Comparison of ENCODE assay signal across 2 cellular contexts in genomic region chr12:84627582-84627981, GRCh38.
TF ChIP-seq lines count a peak whose summit lies in the region.

No MANE protein-coding gene starts in this region.

TF ChIP-seq in GM23338, 12 proteins besides CTCF, POLR2A, EP300 and RAD21:
- TF ChIP-seq, protein P1, sequence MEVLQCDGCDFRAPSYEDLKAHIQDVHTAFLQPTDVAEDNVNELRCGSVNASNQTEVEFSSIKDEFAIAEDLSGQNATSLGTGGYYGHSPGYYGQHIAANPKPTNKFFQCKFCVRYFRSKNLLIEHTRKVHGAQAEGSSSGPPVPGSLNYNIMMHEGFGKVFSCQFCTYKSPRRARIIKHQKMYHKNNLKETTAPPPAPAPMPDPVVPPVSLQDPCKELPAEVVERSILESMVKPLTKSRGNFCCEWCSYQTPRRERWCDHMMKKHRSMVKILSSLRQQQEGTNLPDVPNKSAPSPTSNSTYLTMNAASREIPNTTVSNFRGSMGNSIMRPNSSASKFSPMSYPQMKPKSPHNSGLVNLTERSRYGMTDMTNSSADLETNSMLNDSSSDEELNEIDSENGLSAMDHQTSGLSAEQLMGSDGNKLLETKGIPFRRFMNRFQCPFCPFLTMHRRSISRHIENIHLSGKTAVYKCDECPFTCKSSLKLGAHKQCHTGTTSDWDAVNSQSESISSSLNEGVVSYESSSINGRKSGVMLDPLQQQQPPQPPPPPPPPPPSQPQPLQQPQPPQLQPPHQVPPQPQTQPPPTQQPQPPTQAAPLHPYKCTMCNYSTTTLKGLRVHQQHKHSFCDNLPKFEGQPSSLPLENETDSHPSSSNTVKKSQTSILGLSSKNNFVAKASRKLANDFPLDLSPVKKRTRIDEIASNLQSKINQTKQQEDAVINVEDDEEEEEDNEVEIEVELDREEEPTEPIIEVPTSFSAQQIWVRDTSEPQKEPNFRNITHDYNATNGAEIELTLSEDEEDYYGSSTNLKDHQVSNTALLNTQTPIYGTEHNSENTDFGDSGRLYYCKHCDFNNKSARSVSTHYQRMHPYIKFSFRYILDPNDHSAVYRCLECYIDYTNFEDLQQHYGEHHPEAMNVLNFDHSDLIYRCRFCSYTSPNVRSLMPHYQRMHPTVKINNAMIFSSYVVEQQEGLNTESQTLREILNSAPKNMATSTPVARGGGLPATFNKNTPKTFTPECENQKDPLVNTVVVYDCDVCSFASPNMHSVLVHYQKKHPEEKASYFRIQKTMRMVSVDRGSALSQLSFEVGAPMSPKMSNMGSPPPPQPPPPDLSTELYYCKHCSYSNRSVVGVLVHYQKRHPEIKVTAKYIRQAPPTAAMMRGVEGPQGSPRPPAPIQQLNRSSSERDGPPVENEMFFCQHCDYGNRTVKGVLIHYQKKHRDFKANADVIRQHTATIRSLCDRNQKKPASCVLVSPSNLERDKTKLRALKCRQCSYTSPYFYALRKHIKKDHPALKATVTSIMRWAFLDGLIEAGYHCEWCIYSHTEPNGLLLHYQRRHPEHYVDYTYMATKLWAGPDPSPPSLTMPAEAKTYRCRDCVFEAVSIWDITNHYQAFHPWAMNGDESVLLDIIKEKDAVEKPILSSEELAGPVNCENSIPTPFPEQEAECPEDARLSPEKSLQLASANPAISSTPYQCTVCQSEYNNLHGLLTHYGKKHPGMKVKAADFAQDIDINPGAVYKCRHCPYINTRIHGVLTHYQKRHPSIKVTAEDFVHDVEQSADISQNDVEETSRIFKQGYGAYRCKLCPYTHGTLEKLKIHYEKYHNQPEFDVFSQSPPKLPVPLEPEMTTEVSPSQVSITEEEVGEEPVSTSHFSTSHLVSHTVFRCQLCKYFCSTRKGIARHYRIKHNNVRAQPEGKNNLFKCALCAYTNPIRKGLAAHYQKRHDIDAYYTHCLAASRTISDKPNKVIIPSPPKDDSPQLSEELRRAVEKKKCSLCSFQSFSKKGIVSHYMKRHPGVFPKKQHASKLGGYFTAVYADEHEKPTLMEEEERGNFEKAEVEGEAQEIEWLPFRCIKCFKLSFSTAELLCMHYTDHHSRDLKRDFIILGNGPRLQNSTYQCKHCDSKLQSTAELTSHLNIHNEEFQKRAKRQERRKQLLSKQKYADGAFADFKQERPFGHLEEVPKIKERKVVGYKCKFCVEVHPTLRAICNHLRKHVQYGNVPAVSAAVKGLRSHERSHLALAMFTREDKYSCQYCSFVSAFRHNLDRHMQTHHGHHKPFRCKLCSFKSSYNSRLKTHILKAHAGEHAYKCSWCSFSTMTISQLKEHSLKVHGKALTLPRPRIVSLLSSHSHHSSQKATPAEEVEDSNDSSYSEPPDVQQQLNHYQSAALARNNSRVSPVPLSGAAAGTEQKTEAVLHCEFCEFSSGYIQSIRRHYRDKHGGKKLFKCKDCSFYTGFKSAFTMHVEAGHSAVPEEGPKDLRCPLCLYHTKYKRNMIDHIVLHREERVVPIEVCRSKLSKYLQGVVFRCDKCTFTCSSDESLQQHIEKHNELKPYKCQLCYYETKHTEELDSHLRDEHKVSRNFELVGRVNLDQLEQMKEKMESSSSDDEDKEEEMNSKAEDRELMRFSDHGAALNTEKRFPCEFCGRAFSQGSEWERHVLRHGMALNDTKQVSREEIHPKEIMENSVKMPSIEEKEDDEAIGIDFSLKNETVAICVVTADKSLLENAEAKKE (CRISPR knock-in tag; IDR thresholded peaks at IDR 0.05) = no peak
- TF ChIP-seq STAT1 (IDR thresholded peaks at IDR 0.05; ENCODE audit: unreplicated experiment) (no peak), EZH2phosphoT487 (IDR thresholded peaks at IDR 0.05; ENCODE audit: unreplicated experiment) (no peak)

TF ChIP-seq in H1, 55 proteins besides CTCF, POLR2A, EP300 and RAD21:
- TF ChIP-seq FOSL1 (IDR thresholded peaks at IDR 0.05; ENCODE audit: insufficient read depth, low read depth, low read length) (no peak), YY1 (IDR thresholded peaks at IDR 0.05; ENCODE audit: low read depth, low read length) (no peak), EZH2 (IDR thresholded peaks at IDR 0.05; ENCODE audit: low read depth, low read length, severe bottlenecking) (no peak), MAX (IDR thresholded peaks at IDR 0.05) (no peak), BRCA1 (IDR thresholded peaks at IDR 0.05; ENCODE audit: low read depth, low read length) (no peak), SIN3A (conservative IDR thresholded peaks at IDR 0.05 in 1 of 2, IDR thresholded peaks at IDR 0.05 in 1 of 2; ENCODE audit: low read depth in 1 of 2, low read length in 2 of 2) (no peak), CHD1 (IDR thresholded peaks at IDR 0.05; ENCODE audit: low read depth, low read length) (no peak), GABPA (IDR thresholded peaks at IDR 0.05; ENCODE audit: borderline replicate concordance, insufficient read depth, low read length) (no peak)
